In the genomic region with DNA sequence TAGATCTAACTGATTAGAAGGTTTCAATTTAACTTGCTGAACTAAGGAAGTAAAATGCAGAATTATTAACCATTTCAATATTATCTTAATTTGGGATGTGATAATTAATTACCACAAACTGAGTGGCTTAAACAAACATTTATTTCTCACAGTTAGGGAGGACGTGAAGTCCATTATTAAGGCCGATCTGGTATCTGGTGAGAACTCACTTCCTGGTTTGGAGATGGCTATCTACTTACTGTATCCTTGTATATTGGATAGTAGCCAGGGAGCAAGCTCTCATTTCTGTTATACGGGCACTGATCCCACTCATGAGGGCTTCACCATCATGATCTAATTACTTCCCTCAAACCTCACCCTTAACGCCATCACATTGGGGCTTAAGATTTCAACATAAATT, we compare ENCODE assay signal across 21 cellular contexts. TPM values are rescaled to one million over a fixed set of nuclear protein-coding genes. Genes with fewer than 3 reads are reported as not detected.
DNase-seq lines count a peak whose midpoint lies in the region; TF ChIP-seq lines count a peak whose summit lies in the region.
"Had no signal": no experiment of that assay in that cellular context is flagged by ENCODE, and none has a peak within 500 bp of the region (broad histone marks: within the 10 kb centered on the region; RNA-seq: fewer than 3 reads in every experiment).

No MANE protein-coding gene starts in this region.

- no peaks in the 10 kb centered on the region for H3K9me3 Mint-ChIP-seq in HFFc6

- H3K27me3 Mint-ChIP-seq in HFFc6 (ENCODE audit: insufficient read depth): no peaks in the 10 kb centered on the region; the same call in 1 of the 2 replicates

- DNase-seq in NCI-H1092 treated with DMSO at 0.1 percent for 48 hours (lab: John Stamatoyannopoulos, UW) (peak; percentile 24), NCI-H1092 (lab: John Stamatoyannopoulos, UW) (no peak), ELR (ENCODE audit: low read depth) (peak; percentile 27), NCI-H69 (lab: John Stamatoyannopoulos, UW) (peak; percentile 21), fibroblast of peridontal ligament (ENCODE audit: extremely low read depth) (peak; percentile 26), EL (no peak), HFFc6 (no peak)
- DNase-seq: activated CD4-positive, alpha-beta T cell treated with anti-CD3 and anti-CD28 coated beads, Interleukin-2, amount 50 U/mL, for 48 hours; activated gamma-delta T cell treated with Interleukin-2 at 50 U/mL for 16 hours; activated T-cell treated with anti-CD3 and anti-CD28 coated beads, Interleukin-2, amount 50 U/mL, for 48 hours; colonic mucosa; effector memory CD4-positive, alpha-beta T cell; glutamatergic neuron; GM23248; left ventricle myocardium inferior; NCI-H1694 treated with DMSO at 0.1 percent for 48 hours; NCI-H345; NCI-H748 treated with DMSO at 0.1 percent for 48 hours; RPMI8226; stimulated activated naive CD8-positive, alpha-beta T cell treated with anti-CD3 and anti-CD28 coated beads, Interleukin-15, Interleukin-2, amounts not matched to agents 100 U/mL and 50 U/mL, for 24 hours had no signal

- TF ChIP-seq CTCF in HFFc6 (IDR thresholded peaks at IDR 0.05): no peak

- H3K27ac Mint-ChIP-seq in HFFc6: no peak overlapping the region; the same call in 1 of the 2 replicates
- H3K27ac Mint-ChIP-seq: neural progenitor cell had no signal

- peaks cover 13% of the 10 kb centered on the region; the same call in 1 of the 2 replicates for H3K36me3 Mint-ChIP-seq in HFFc6 (ENCODE audit: low read depth)

- peaks cover 26% of the 10 kb centered on the region for H3K4me1 Mint-ChIP-seq in HFFc6 (ENCODE audit: low read depth)

- H3K4me3 Mint-ChIP-seq in HFFc6: no peak overlapping the region
- H3K4me3 Mint-ChIP-seq: neural progenitor cell had no signal

RNA-seq across cellular contexts. Expression of a gene that starts 4.5 kb away (rescaled TPM):
- total RNA-seq in HFFc6 (2021; fragmentation: NEBNext Ultra II Directional; extraction: Animal tissue kit (Norgen Biotek cat#: 25700)): 100 to 1,000 TPM in 2 of 6 experiments, 10 to 100 TPM in 4; 72.4 to 113 (median 99.0) TPM

Comparison
In these comparisons a context has a peak if more than half of its experiments do, and no peak if none do; other contexts are left out.
1. DNase-seq: peak in NCI-H1092 treated with DMSO at 0.1 percent for 48 hours (single experiment), ELR (single experiment), NCI-H69 (single experiment) and fibroblast of peridontal ligament (single experiment); none in NCI-H1092 (single experiment), EL (single experiment) and HFFc6 (single experiment).